ENCODE assay signal across 23 cellular contexts in genomic region chr2:217807025-217807424, GRCh38.
DNase-seq lines count a peak whose midpoint lies in the region; ATAC-seq and TF ChIP-seq lines count a peak whose summit lies in the region.
"Had no signal": no experiment of that assay in that cellular context is flagged by ENCODE, and none has a peak within 500 bp of the region (broad histone marks: within the 10 kb centered on the region; RNA-seq: fewer than 3 reads in every experiment).

No MANE protein-coding gene starts in this region.

- no peaks in the 10 kb centered on the region for H3K27me3 ChIP-seq in heart right ventricle
- no peaks in the 10 kb centered on the region for H3K27me3 ChIP-seq in muscle layer of colon (ENCODE audit: control insufficient read depth in 1 of 2, insufficient read depth in 2 of 2, low read length in 2 of 2)
- no peaks in the 10 kb centered on the region for H3K27me3 ChIP-seq in rectal smooth muscle tissue (ENCODE audit: control insufficient read depth, insufficient read depth, low read length)
- no peaks in the 10 kb centered on the region for H3K27me3 ChIP-seq in upper lobe of left lung
- H3K27me3 ChIP-seq: BLaER1 treated with 17β-estradiol and CSF1 and Interleukin-3, amounts not matched to agents 10 nM and 100 nM had no signal

- H3K4me3 ChIP-seq in heart right ventricle (no peak overlapping the region), muscle layer of colon (ENCODE audit: low read depth in 1 of 2, low read length in 2 of 2) (no peak overlapping the region), rectal smooth muscle tissue (ENCODE audit: low read length) (no peak overlapping the region), upper lobe of left lung (no peak overlapping the region)
- H3K4me3 ChIP-seq: BLaER1 treated with 17β-estradiol and CSF1 and Interleukin-3, amounts not matched to agents 10 nM and 100 nM had no signal

- no peak for TF ChIP-seq POLR2A in upper lobe of left lung (IDR thresholded peaks at IDR 0.05)

- WGBS in heart right ventricle, 2 donors = 52 to 63% methylated on average over 3 of the region's 3 CpGs
- WGBS in upper lobe of left lung, 2 donors = 75 to 76% methylated on average over 3 of the region's 3 CpGs

- ATAC-seq in heart right ventricle (no peak), Right ventricle myocardium superior (ENCODE audit: poor library complexity) (no peak), upper lobe of left lung (ENCODE audit: low FRiP score in 2 of 2) (no peak), GM18517 (IDR thresholded peaks at IDR 0.05; ENCODE audit: unreplicated experiment) (no peak)
- ATAC-seq: CD8-positive, alpha-beta T cell had no signal

- DNase-seq in heart right ventricle (no peak), Right ventricle myocardium superior (no peak), upper lobe of left lung (no peak), CD1c-positive myeloid dendritic cell (ENCODE audit: extremely low spot score) (no peak)
- DNase-seq in activated CD4-positive, alpha-beta T cell treated with anti-CD3 and anti-CD28 coated beads for 1 hour = no peak
- DNase-seq: 8988T; CD8-positive, alpha-beta T cell; DND-41; GOT3; HCEC 1CT; KBM-7; MM.1S; NCI-H1048; NCI-H1417 treated with DMSO at 0.1 percent for 48 hours; NCI-H187 treated with DMSO at 0.1 percent for 48 hours; NCI-H2227 treated with DMSO at 0.1 percent for 48 hours; NCI-H510A; NCI-H748 treated with DMSO at 0.1 percent for 48 hours had no signal

- H3K4me1 ChIP-seq in heart right ventricle = peaks cover 6 to 90% (median 50%) of the 10 kb centered on the region in 9 donors
- peaks cover 57% of the 10 kb centered on the region for H3K4me1 ChIP-seq in muscle layer of colon (ENCODE audit: insufficient read depth, low read length)
- peaks cover 36% of the 10 kb centered on the region for H3K4me1 ChIP-seq in rectal smooth muscle tissue (ENCODE audit: control insufficient read depth, insufficient read depth, low read length)
- peaks cover 12 to 31% (median 27%) of the 10 kb centered on the region in 4 donors for H3K4me1 ChIP-seq in upper lobe of left lung

- H3K9ac ChIP-seq in muscle layer of colon (ENCODE audit: low read length) (no peak overlapping the region), rectal smooth muscle tissue (ENCODE audit: low read length) (no peak overlapping the region)
- H3K9ac ChIP-seq: BLaER1 treated with 17β-estradiol and CSF1 and Interleukin-3, amounts not matched to agents 10 nM and 100 nM had no signal

- peak overlapping the region in 6 of 10 donors; percentile 49 to 71 (median 57) for H3K27ac ChIP-seq in heart right ventricle
- peak overlapping the region; percentile 70 for H3K27ac ChIP-seq in muscle layer of colon (ENCODE audit: low read depth, low read length)
- H3K27ac ChIP-seq in rectal smooth muscle tissue (ENCODE audit: low read depth, low read length) = peak overlapping the region; percentile 77
- peak overlapping the region in 3 of 4 donors; percentile 40 to 71 (median 51) for H3K27ac ChIP-seq in upper lobe of left lung
- H3K27ac ChIP-seq: BLaER1 treated with 17β-estradiol and CSF1 and Interleukin-3, amounts not matched to agents 10 nM and 100 nM; HL-60 had no signal

- peaks cover 14 to 92% (median 77%) of the 10 kb centered on the region in 9 donors for H3K36me3 ChIP-seq in heart right ventricle
- peaks cover 99% of the 10 kb centered on the region for H3K36me3 ChIP-seq in muscle layer of colon (ENCODE audit: insufficient read depth, low read length)
- peaks cover 46% of the 10 kb centered on the region for H3K36me3 ChIP-seq in rectal smooth muscle tissue (ENCODE audit: control insufficient read depth, insufficient read depth, low read length)
- peaks cover 41 to 95% (median 73%) of the 10 kb centered on the region in 4 donors for H3K36me3 ChIP-seq in upper lobe of left lung

- H3K9me3 ChIP-seq in heart right ventricle (no peaks in the 10 kb centered on the region), muscle layer of colon (ENCODE audit: low read length) (no peaks in the 10 kb centered on the region), upper lobe of left lung (no peaks in the 10 kb centered on the region)
- H3K9me3 ChIP-seq: BLaER1 treated with 17β-estradiol and CSF1 and Interleukin-3, amounts not matched to agents 10 nM and 100 nM had no signal

- TF ChIP-seq CTCF in heart right ventricle (IDR thresholded peaks at IDR 0.05) (no peak), upper lobe of left lung (IDR thresholded peaks at IDR 0.05) (no peak)

- intact Hi-C loops in heart right ventricle (cut with DNase I) = loop anchor here in 3 of 10 donors (5.0 to 10.0 kb wide), 3 partner anchors 48 to 70 kb away; no protein-coding TSS in a partner anchor
- intact Hi-C loops in Right ventricle myocardium superior (cut with DNase I) = no loop called here

- no peak for TF ChIP-seq EP300 in upper lobe of left lung (IDR thresholded peaks at IDR 0.05)
